Comparison of ENCODE assay signal across 1 cellular context in the genomic region with DNA sequence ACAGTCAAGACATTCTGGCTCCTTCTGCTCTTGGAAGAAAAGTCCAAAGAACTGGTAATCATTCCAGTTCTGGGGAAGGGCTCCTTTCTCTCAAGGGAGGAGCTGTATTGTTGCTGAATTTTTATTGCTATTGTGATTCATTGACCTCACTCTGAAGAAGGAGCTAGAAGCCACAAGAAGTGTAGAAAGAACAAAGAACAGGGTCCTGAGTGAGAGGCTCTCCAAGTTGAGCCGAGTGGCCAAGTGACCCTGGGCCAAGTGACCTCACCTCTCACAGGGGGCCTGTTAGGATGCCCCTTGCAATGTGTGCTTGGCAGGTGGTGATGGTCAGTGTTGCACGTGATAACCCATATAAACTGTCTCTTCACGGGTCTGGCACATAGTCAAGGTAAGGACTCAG.
TF ChIP-seq lines count a peak whose summit lies in the region.

No MANE protein-coding gene starts in this region.

TF ChIP-seq in IMR-90, 13 proteins besides CTCF, POLR2A, EP300 and RAD21 (continued from another document):
- no peak for TF ChIP-seq SMC3 (IDR thresholded peaks at IDR 0.05; ENCODE audit: low read depth, low read length)
- TF ChIP-seq MAFK (IDR thresholded peaks at IDR 0.05; ENCODE audit: low read depth, low read length), result no peak
- no peak for TF ChIP-seq RCOR1 (IDR thresholded peaks at IDR 0.05; ENCODE audit: insufficient replicate concordance, low read length)
- TF ChIP-seq MXI1 (IDR thresholded peaks at IDR 0.05; ENCODE audit: borderline replicate concordance, low read depth, low read length), result no peak
